ENCODE assay signal across 2 cellular contexts in the genomic region with DNA sequence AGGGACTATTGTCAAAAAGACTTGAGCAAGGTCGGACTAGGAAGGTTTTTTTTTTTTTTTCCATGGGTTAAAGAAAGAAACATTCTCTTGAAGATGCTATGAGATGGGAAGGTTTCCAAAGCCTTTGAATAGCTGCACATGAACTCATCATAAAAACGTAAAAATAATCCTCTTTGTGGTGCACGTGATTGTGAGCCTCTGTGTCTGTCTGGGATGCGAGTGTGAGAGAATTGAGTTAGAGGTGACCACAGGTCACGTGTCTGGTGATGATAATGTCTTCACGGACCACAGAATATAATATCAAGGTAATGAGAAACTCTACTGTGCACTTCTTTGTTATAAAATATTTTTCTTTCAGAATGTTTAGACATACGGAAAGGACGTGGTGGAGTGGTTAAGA.
A peak's percentile ranks its signal among the peaks of the same experiment; 100 is the strongest.
TF ChIP-seq lines count a peak whose summit lies in the region.

No MANE protein-coding gene starts in this region.

TF ChIP-seq in A549, 52 proteins besides CTCF, POLR2A, EP300 and RAD21:
- no peak for TF ChIP-seq ZC3H11A (IDR thresholded peaks at IDR 0.05)
- TF ChIP-seq, protein P1, sequence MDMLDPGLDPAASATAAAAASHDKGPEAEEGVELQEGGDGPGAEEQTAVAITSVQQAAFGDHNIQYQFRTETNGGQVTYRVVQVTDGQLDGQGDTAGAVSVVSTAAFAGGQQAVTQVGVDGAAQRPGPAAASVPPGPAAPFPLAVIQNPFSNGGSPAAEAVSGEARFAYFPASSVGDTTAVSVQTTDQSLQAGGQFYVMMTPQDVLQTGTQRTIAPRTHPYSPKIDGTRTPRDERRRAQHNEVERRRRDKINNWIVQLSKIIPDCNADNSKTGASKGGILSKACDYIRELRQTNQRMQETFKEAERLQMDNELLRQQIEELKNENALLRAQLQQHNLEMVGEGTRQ (IDR thresholded peaks at IDR 0.05) = peak; percentile 58
TF ChIP-seq in A549: peak in this region for 1.

TF ChIP-seq in K562, 482 proteins besides CTCF, POLR2A, EP300 and RAD21:
- TF ChIP-seq NELFE (IDR thresholded peaks at IDR 0.05; ENCODE audit: insufficient read depth, insufficient read length) (no peak), RHOXF2B (CRISPR knock-in tag; conservative IDR thresholded peaks at IDR 0.05) (no peak), CSDE1 (IDR thresholded peaks at IDR 0.05) (no peak), ZNF133 (CRISPR knock-in tag; IDR thresholded peaks at IDR 0.05) (no peak), POLR2AphosphoS2 (IDR thresholded peaks at IDR 0.05; ENCODE audit: low read length) (no peak)
- TF ChIP-seq, protein P2, sequence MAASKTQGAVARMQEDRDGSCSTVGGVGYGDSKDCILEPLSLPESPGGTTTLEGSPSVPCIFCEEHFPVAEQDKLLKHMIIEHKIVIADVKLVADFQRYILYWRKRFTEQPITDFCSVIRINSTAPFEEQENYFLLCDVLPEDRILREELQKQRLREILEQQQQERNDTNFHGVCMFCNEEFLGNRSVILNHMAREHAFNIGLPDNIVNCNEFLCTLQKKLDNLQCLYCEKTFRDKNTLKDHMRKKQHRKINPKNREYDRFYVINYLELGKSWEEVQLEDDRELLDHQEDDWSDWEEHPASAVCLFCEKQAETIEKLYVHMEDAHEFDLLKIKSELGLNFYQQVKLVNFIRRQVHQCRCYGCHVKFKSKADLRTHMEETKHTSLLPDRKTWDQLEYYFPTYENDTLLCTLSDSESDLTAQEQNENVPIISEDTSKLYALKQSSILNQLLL (CRISPR knock-in tag; IDR thresholded peaks at IDR 0.05; ENCODE audit: borderline replicate concordance) = no peak
- TF ChIP-seq, protein P1 (CRISPR knock-in tag; IDR thresholded peaks at IDR 0.05) = peak; percentile 14; the same call in 1 of the 2 replicates
- TF ChIP-seq, protein P3, sequence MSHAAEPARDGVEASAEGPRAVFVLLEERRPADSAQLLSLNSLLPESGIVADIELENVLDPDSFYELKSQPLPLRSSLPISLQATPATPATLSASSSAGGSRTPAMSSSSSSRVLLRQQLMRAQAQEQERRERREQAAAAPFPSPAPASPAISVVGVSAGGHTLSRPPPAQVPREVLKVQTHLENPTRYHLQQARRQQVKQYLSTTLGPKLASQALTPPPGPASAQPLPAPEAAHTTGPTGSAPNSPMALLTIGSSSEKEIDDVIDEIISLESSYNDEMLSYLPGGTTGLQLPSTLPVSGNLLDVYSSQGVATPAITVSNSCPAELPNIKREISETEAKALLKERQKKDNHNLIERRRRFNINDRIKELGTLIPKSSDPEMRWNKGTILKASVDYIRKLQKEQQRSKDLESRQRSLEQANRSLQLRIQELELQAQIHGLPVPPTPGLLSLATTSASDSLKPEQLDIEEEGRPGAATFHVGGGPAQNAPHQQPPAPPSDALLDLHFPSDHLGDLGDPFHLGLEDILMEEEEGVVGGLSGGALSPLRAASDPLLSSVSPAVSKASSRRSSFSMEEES (CRISPR knock-in tag; IDR thresholded peaks at IDR 0.05) = peak; percentile 57
- TF ChIP-seq, protein P4, sequence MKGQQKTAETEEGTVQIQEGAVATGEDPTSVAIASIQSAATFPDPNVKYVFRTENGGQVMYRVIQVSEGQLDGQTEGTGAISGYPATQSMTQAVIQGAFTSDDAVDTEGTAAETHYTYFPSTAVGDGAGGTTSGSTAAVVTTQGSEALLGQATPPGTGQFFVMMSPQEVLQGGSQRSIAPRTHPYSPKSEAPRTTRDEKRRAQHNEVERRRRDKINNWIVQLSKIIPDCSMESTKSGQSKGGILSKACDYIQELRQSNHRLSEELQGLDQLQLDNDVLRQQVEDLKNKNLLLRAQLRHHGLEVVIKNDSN (CRISPR knock-in tag; IDR thresholded peaks at IDR 0.05) = peak; percentile 50
